Comparison of ENCODE assay signal across 22 cellular contexts in the genomic region with DNA sequence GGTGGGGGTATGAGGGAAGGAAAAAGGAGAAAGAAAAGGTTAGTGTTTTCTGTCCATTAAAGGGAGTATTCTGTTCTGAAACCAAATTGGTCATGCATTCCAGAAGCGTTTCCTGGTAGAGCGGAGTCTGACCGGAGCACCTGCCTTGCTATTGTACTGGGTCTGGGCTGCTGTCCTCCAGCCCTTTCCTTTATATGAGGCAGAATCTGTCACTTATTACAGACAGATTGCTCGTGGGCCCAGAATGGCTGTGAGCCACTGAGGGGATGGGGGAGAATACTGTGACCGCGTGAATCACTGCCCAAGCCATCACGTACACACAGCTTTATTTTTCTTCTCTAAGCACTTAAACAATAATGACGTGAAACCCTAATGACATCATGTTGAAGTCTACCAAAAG.
DNase-seq lines count a peak whose midpoint lies in the region; ATAC-seq, FAIRE-seq and TF ChIP-seq lines count a peak whose summit lies in the region.
"Had no signal": no experiment of that assay in that cellular context is flagged by ENCODE, and none has a peak within 500 bp of the region (broad histone marks: within the 10 kb centered on the region; RNA-seq: fewer than 3 reads in every experiment).

No MANE protein-coding gene starts in this region.

- no peaks in the 10 kb centered on the region for H3K79me2 ChIP-seq in astrocyte (ENCODE audit: insufficient read depth, low read length)

- H3K4me1 Mint-ChIP-seq in astrocyte (ENCODE audit: low read depth, unreplicated experiment), result peaks cover 24% of the 10 kb centered on the region
- H3K4me1 Mint-ChIP-seq: GM23338, IgD-negative memory B cell had no signal

- TF ChIP-seq CTCF in astrocyte (IDR thresholded peaks at IDR 0.05; ENCODE audit: insufficient read depth, low read depth, low read length) (no peak), mucosa of descending colon (IDR thresholded peaks at IDR 0.05) (no peak)

- peak overlapping the region; percentile 53 for H3K27ac Mint-ChIP-seq in astrocyte (ENCODE audit: unreplicated experiment)
- H3K27ac Mint-ChIP-seq: GM23338, IgD-negative memory B cell had no signal

- no peaks in the 10 kb centered on the region for H4K20me1 ChIP-seq in astrocyte (ENCODE audit: insufficient read depth, low read length)
- H4K20me1 ChIP-seq: BLaER1 treated with 17β-estradiol and CSF1 and Interleukin-3, amounts not matched to agents 10 nM and 100 nM had no signal

- peak overlapping the region; percentile 45 for H3K4me2 ChIP-seq in astrocyte (ENCODE audit: low read length)
- H3K4me2 ChIP-seq: BLaER1 treated with 17β-estradiol and CSF1 and Interleukin-3, amounts not matched to agents 10 nM and 100 nM; GM23338 had no signal

- in situ Hi-C loops in Caki2 (cut with HindIII; ENCODE audit: low pct_unique_long_range_greater_than_20kb, low sequenced_read_pairs), result no loop called here

- H3K27ac ChIP-seq in astrocyte (ENCODE audit: low read depth, low read length), result no peak overlapping the region
- H3K27ac ChIP-seq: ascending aorta; BLaER1 treated with 17β-estradiol and CSF1 and Interleukin-3, amounts not matched to agents 10 nM and 100 nM; heart left ventricle had no signal

- H3K9ac ChIP-seq in astrocyte (ENCODE audit: low read length), result no peak overlapping the region
- H3K9ac ChIP-seq: BLaER1 treated with 17β-estradiol and CSF1 and Interleukin-3, amounts not matched to agents 10 nM and 100 nM had no signal

- H3K4me3 ChIP-seq in astrocyte (ENCODE audit: insufficient read depth, low read depth, low read length) (no peak overlapping the region), mucosa of descending colon (no peak overlapping the region)
- H3K4me3 ChIP-seq: ascending aorta; BLaER1 treated with 17β-estradiol and CSF1 and Interleukin-3, amounts not matched to agents 10 nM and 100 nM; GM23338; heart left ventricle had no signal

- no peak overlapping the region for H3K4me3 Mint-ChIP-seq in astrocyte (ENCODE audit: unreplicated experiment)
- H3K4me3 Mint-ChIP-seq: GM23338, IgD-negative memory B cell had no signal

- H3K27me3 Mint-ChIP-seq in astrocyte (ENCODE audit: low read depth, unreplicated experiment), result no peaks in the 10 kb centered on the region
- H3K27me3 Mint-ChIP-seq: IgD-negative memory B cell had no signal

- no peaks in the 10 kb centered on the region for H3K9me3 ChIP-seq in astrocyte (ENCODE audit: insufficient read depth, low read depth, low read length)
- H3K9me3 ChIP-seq in mucosa of descending colon, result no peaks in the 10 kb centered on the region
- H3K9me3 ChIP-seq: ascending aorta had no signal

- H3K9me3 Mint-ChIP-seq in astrocyte (ENCODE audit: unreplicated experiment), result no peaks in the 10 kb centered on the region
- H3K9me3 Mint-ChIP-seq: GM23338 had no signal

- H3K36me3 Mint-ChIP-seq in astrocyte (ENCODE audit: low read depth, unreplicated experiment), result no peaks in the 10 kb centered on the region
- H3K36me3 Mint-ChIP-seq: IgD-negative memory B cell had no signal

- H3K27me3 ChIP-seq in astrocyte (ENCODE audit: insufficient read depth, low read length), result no peaks in the 10 kb centered on the region
- H3K27me3 ChIP-seq: ascending aorta; BLaER1 treated with 17β-estradiol and CSF1 and Interleukin-3, amounts not matched to agents 10 nM and 100 nM; heart left ventricle had no signal

- H3K4me1 ChIP-seq in astrocyte (ENCODE audit: insufficient read depth, low read length), result no peaks in the 10 kb centered on the region
- H3K4me1 ChIP-seq in mucosa of descending colon (ENCODE audit: low read depth), result no peaks in the 10 kb centered on the region
- H3K4me1 ChIP-seq: ascending aorta, heart left ventricle had no signal

- ATAC-seq in esophagus mucosa (peak; percentile 43), mucosa of descending colon (peak; percentile 43), GM18873 (IDR thresholded peaks at IDR 0.05; ENCODE audit: low FRiP score, unreplicated experiment) (no peak)
- ATAC-seq: GM23338, heart left ventricle had no signal

- intact Hi-C loops in mucosa of descending colon (cut with DNase I, micrococcal nuclease) (no loop called here), head of caudate nucleus (cut with DNase I) (no loop called here)

- FAIRE-seq in astrocyte (lab: Jason Lieb, UNC), result no peak
- FAIRE-seq: A204.1, islet of Langerhans had no signal

- H3K36me3 ChIP-seq in astrocyte (ENCODE audit: insufficient read depth, low read length), result no peaks in the 10 kb centered on the region
- no peaks in the 10 kb centered on the region for H3K36me3 ChIP-seq in mucosa of descending colon (ENCODE audit: low read depth)
- H3K36me3 ChIP-seq: ascending aorta; BLaER1 treated with 17β-estradiol and CSF1 and Interleukin-3, amounts not matched to agents 10 nM and 100 nM; heart left ventricle had no signal

- H2AFZ ChIP-seq in astrocyte (ENCODE audit: low read depth, low read length), result no peak overlapping the region
- H2AFZ ChIP-seq: GM23338 had no signal

- DNase-seq in Caki2 (ENCODE audit: low read depth), result peak; percentile 11
- DNase-seq in astrocyte (ENCODE audit: low read depth), result no peak
- DNase-seq in mucosa of descending colon, result no peak
- no peak for DNase-seq in NCI-H146 (lab: John Stamatoyannopoulos, UW)
- DNase-seq in NCI-H524 treated with DMSO at 0.1 percent for 48 hours (lab: John Stamatoyannopoulos, UW), result no peak
- DNase-seq in head of caudate nucleus, result no peak
- DNase-seq: activated CD4-positive, alpha-beta T cell treated with anti-CD3 and anti-CD28 coated beads for 1 hour; activated CD8-positive, alpha-beta memory T cell treated with anti-CD3 and anti-CD28 coated beads, Interleukin-2, amount 50 U/mL, for 4 hours; activated naive CD4-positive, alpha-beta T cell treated with Interleukin-2 at 50 U/mL for 16 hours; cortex of kidney; heart left ventricle; NCI-H187; NCI-H345; T-helper 2 cell had no signal
